Comparison of ENCODE assay signal across 13 cellular contexts in the genomic region with DNA sequence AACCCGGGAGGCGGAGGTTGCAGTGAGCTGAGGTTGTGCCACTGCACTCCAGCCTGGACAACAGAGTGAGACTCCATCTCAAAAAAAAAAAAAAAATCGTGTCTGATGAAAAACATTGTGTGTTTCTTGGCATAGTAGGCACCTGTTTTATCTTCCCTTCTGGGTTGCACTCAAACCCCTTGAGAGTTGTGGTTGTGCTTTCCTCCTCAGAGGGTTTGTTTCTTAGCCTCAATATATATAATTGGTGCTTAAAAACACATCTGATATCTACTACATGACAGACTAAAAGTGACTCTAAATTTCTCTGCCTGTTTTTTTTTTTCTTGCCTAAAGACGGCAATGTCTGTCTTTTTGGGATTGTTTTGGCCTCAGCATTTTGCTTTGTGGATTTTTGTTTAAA. TPM values are rescaled to one million over a fixed set of nuclear protein-coding genes. Genes with fewer than 3 reads are reported as not detected.
A peak's percentile ranks its signal among the peaks of the same experiment; 100 is the strongest.
DNase-seq lines count a peak whose midpoint lies in the region; ATAC-seq and TF ChIP-seq lines count a peak whose summit lies in the region.
"Had no signal": no experiment of that assay in that cellular context is flagged by ENCODE, and none has a peak within 500 bp of the region (broad histone marks: within the 10 kb centered on the region; RNA-seq: fewer than 3 reads in every experiment).

No MANE protein-coding gene starts in this region.

- no peaks in the 10 kb centered on the region for H3K36me3 ChIP-seq in mucosa of descending colon (ENCODE audit: low read depth)

- H3K4me3 ChIP-seq in mucosa of descending colon = no peak overlapping the region
- H3K4me3 ChIP-seq: smooth muscle cell had no signal

- ATAC-seq in GM18868 (IDR thresholded peaks at IDR 0.05; ENCODE audit: unreplicated experiment) (peak; percentile 50), GM21737 (IDR thresholded peaks at IDR 0.05; ENCODE audit: unreplicated experiment) (peak; percentile 44), HG03432 (IDR thresholded peaks at IDR 0.05; ENCODE audit: unreplicated experiment) (peak; percentile 66), mucosa of descending colon (peak; percentile 22), GM18858 (IDR thresholded peaks at IDR 0.05; ENCODE audit: unreplicated experiment) (no peak)

- DNase-seq in mucosa of descending colon = no peak
- no peak for DNase-seq in SHP77 treated with DMSO at 0.1 percent for 48 hours (lab: John Stamatoyannopoulos, UW)
- no peak for DNase-seq in T-helper 9 cell
- no peak for DNase-seq in H4 (ENCODE audit: low spot score)
- DNase-seq: activated CD4-positive, alpha-beta T cell treated with anti-CD3 and anti-CD28 coated beads for 4 hours; activated naive CD4-positive, alpha-beta T cell treated with anti-CD3 and anti-CD28 coated beads, Interleukin-2, amount 50 U/mL, for 16 hours; Calu3; SHP77 had no signal

- H3K9me3 ChIP-seq in mucosa of descending colon = no peaks in the 10 kb centered on the region

- intact Hi-C loops in mucosa of descending colon (cut with DNase I, micrococcal nuclease) = no loop called here

- peaks cover 10% of the 10 kb centered on the region for H3K4me1 ChIP-seq in mucosa of descending colon (ENCODE audit: low read depth)

- TF ChIP-seq CTCF in mucosa of descending colon (IDR thresholded peaks at IDR 0.05) = no peak

RNA-seq across cellular contexts. Expression of gene NR1D2, which starts 7.6 kb away (rescaled TPM):
- total RNA-seq in mucosa of descending colon = 10 to 100 TPM; 16.5 to 37.8 (median 28.5) TPM
- 17.7 and 20.2 TPM in 2 replicates for total RNA-seq in H4 (2014; rRNA removed; shearing (Covaris generic))

RNA-seq across cellular contexts. Expression of gene RPL15, which starts 35.7 kb away (rescaled TPM):
- total RNA-seq in mucosa of descending colon = 1,000 to 10,000 TPM; 1,277 to 1,409 (median 1,319) TPM
- 2,293 and 2,465 TPM in 2 replicates for total RNA-seq in H4 (2014; rRNA removed; shearing (Covaris generic))

RNA-seq across cellular contexts. Expression of gene NKIRAS1, which starts 35.9 kb away (rescaled TPM):
- 10 to 100 TPM in 1 of 3 donors, 1 to 10 TPM in 2; 3.5 to 15.0 (median 5.3) TPM for total RNA-seq in mucosa of descending colon
- 8.2 and 11.9 TPM in 2 replicates for total RNA-seq in H4 (2014; rRNA removed; shearing (Covaris generic))
